ENCODE assay signal across 8 cellular contexts in genomic region chr12:15979096-15980091, GRCh38.
DNase-seq lines count a peak whose midpoint lies in the region; ATAC-seq and TF ChIP-seq lines count a peak whose summit lies in the region.

No MANE protein-coding gene starts in this region.

- TF ChIP-seq POLR2A in NB4 (IDR thresholded peaks at IDR 0.05; ENCODE audit: extremely low read depth, insufficient read length), result no peak

- H3K27ac ChIP-seq in psoas muscle, result peak overlapping the region; percentile 44

- H3K9me3 ChIP-seq in BE2C (no peaks in the 10 kb centered on the region), psoas muscle (no peaks in the 10 kb centered on the region)

- 40 to 56% (median 47%) methylated on average over 2 of the region's 2 CpGs for WGBS in psoas muscle, 3 donors

- DNase-seq in BE2C (peak; percentile 35), NB4 (ENCODE audit: low read depth) (peak; percentile 6), fibroblast of gingiva (ENCODE audit: low read depth) (peak; percentile 89), psoas muscle (no peak), cerebellar nuclear complex (lab: John Stamatoyannopoulos, UW) (no peak), amniotic stem cell (lab: John Stamatoyannopoulos, UW) (no peak)

- peak; percentile 66 for TF ChIP-seq CTCF in BE2C (IDR thresholded peaks at IDR 0.05; ENCODE audit: low read depth, low read length)
- TF ChIP-seq CTCF in NB4 (IDR thresholded peaks at IDR 0.05; ENCODE audit: low read depth, low read length), result peak; percentile 49
- peak; percentile 50 for TF ChIP-seq CTCF in psoas muscle (IDR thresholded peaks at IDR 0.05)

- no peak overlapping the region for H3K4me3 ChIP-seq in BE2C (ENCODE audit: low read depth, low read length)
- H3K4me3 ChIP-seq in NB4 (ENCODE audit: low read depth, low read length), result no peak overlapping the region
- H3K4me3 ChIP-seq in psoas muscle, result no peak overlapping the region

- 0 out of 2 replicates have a peak, but pooled peaks cover 2% of the 10 kb centered on the region for H3K36me3 ChIP-seq in BE2C
- peaks cover 0 to 11% of the 10 kb centered on the region in 2 donors for H3K36me3 ChIP-seq in psoas muscle (ENCODE audit: insufficient read depth in 1 of 2, low read depth in 1 of 2)

- intact Hi-C loops in psoas muscle (cut with DNase I), result no loop called here

- H3K4me1 ChIP-seq in BE2C (no peaks in the 10 kb centered on the region), psoas muscle (peaks cover 6% of the 10 kb centered on the region)

- ATAC-seq in GM21381 (IDR thresholded peaks at IDR 0.05; ENCODE audit: unreplicated experiment) (peak; percentile 66), psoas muscle (peak; percentile 65 to 87 (median 80)), GM18519 (IDR thresholded peaks at IDR 0.05; ENCODE audit: low FRiP score, unreplicated experiment) (no peak)

- H3K27me3 ChIP-seq in BE2C (no peaks in the 10 kb centered on the region), psoas muscle (ENCODE audit: insufficient read depth in 3 of 3, low read length in 2 of 3) (no peaks in the 10 kb centered on the region)

Comparison
In these comparisons a context has a peak if more than half of its experiments do, and no peak if none do; other contexts are left out.
1. DNase-seq: peak in BE2C (single experiment), NB4 (single experiment) and fibroblast of gingiva (single experiment); none in psoas muscle (0 of 2), cerebellar nuclear complex (0 of 2) and amniotic stem cell (single experiment).
2. Peak in every context shown above with its lines, with median percentiles within 50 percentile points of each other: CTCF ChIP-seq.